Comparison of ENCODE assay signal across 24 cellular contexts in genomic region chr19:51186323-51186722, GRCh38. TPM values are rescaled to one million over a fixed set of nuclear protein-coding genes. Genes with fewer than 3 reads are reported as not detected.
"Had no signal": no experiment of that assay in that cellular context is flagged by ENCODE, and none has a peak within 500 bp of the region (broad histone marks: within the 10 kb centered on the region; RNA-seq: fewer than 3 reads in every experiment).

No MANE protein-coding gene starts in this region.

- DNase-seq: dermis blood vessel endothelial cell; effector memory CD4-positive, alpha-beta T cell; foreskin keratinocyte; heart left ventricle; kidney; natural killer cell; right cardiac atrium; sigmoid colon; stimulated activated CD4-positive, alpha-beta T cell treated with anti-CD3 and anti-CD28 coated beads, Interleukin-2, amount 100 ng/mL, for 24 hours; stimulated activated CD4-positive, alpha-beta T cell treated with anti-CD3 and anti-CD28 coated beads, Interleukin-4, amount 100 ng/mL, for 24 hours; stimulated activated naive CD4-positive, alpha-beta T cell treated with Interleukin-2 at 50 U/mL for 16 hours; stomach; thyroid gland; trophoblast cell had no signal

- H3K9me3 Mint-ChIP-seq: memory B cell; natural killer cell; stimulated activated effector memory CD8-positive, alpha-beta T cell treated with anti-CD3 and anti-CD28 coated beads, Interleukin-12 subunit alpha, Interleukin-12 subunit beta, amount 100 ng/mL, for 72 hours had no signal

- H3K4me1 Mint-ChIP-seq: memory B cell had no signal

- ATAC-seq: foreskin keratinocyte; gastroesophageal sphincter; heart left ventricle; left lobe of liver; natural killer cell; right cardiac atrium; stimulated activated effector memory CD8-positive, alpha-beta T cell treated with anti-CD3 and anti-CD28 coated beads, Interleukin-12 subunit alpha, Interleukin-12 subunit beta, amount 100 ng/mL, for 72 hours had no signal

- H3K4me3 Mint-ChIP-seq: memory B cell; natural killer cell; stimulated activated effector memory CD8-positive, alpha-beta T cell treated with anti-CD3 and anti-CD28 coated beads, Interleukin-12 subunit alpha, Interleukin-12 subunit beta, amount 100 ng/mL, for 72 hours had no signal

- H3K36me3 Mint-ChIP-seq: memory B cell; natural killer cell; stimulated activated effector memory CD8-positive, alpha-beta T cell treated with anti-CD3 and anti-CD28 coated beads, Interleukin-12 subunit alpha, Interleukin-12 subunit beta, amount 100 ng/mL, for 72 hours had no signal

- H3K27ac Mint-ChIP-seq: memory B cell; natural killer cell; stimulated activated effector memory CD8-positive, alpha-beta T cell treated with anti-CD3 and anti-CD28 coated beads, Interleukin-12 subunit alpha, Interleukin-12 subunit beta, amount 100 ng/mL, for 72 hours had no signal

RNA-seq across cellular contexts. Expression of gene CD33, which starts 38.6 kb away (rescaled TPM):
- total RNA-seq: dermis blood vessel endothelial cell, endothelial cell of umbilical vein, epithelial cell of proximal tubule, fibroblast of lung, foreskin keratinocyte, renal cortical epithelial cell, temporal lobe had no signal

RNA-seq across cellular contexts. Expression of gene SIGLEC7, which starts 44.2 kb away (rescaled TPM):
- total RNA-seq: dermis blood vessel endothelial cell, endothelial cell of umbilical vein, epithelial cell of proximal tubule, fibroblast of lung, foreskin keratinocyte, prostate gland, renal cortical epithelial cell had no signal
